In genomic region chr4:52376107-52376704, GRCh38 we compare ENCODE assay signal across 1 cellular context.
A peak's percentile ranks its signal among the peaks of the same experiment; 100 is the strongest.
TF ChIP-seq lines count a peak whose summit lies in the region.

No MANE protein-coding gene starts in this region.

TF ChIP-seq in HepG2, 621 proteins besides CTCF, POLR2A, EP300 and RAD21 (continued from another document):
- TF ChIP-seq ZNF281 (CRISPR knock-in tag; IDR thresholded peaks at IDR 0.05; ENCODE audit: borderline replicate concordance) (peak; percentile 28; the same call in 1 of the 2 replicates), KLF16 (CRISPR knock-in tag; IDR thresholded peaks at IDR 0.05) (no peak), AFF4 (CRISPR knock-in tag; IDR thresholded peaks at IDR 0.05) (no peak), STAG1 (CRISPR knock-in tag; IDR thresholded peaks at IDR 0.05) (peak; percentile 61), RBFOX2 (IDR thresholded peaks at IDR 0.05; ENCODE audit: low read depth, low read length) (no peak), ELK4 (CRISPR knock-in tag; IDR thresholded peaks at IDR 0.05; ENCODE audit: borderline replicate concordance) (no peak), ZNF580 (CRISPR knock-in tag; IDR thresholded peaks at IDR 0.05; ENCODE audit: borderline replicate concordance, low read depth) (no peak), SMC3 (IDR thresholded peaks at IDR 0.05; ENCODE audit: low read length) (peak; percentile 43; the same call in 1 of the 2 replicates), ZNF383 (CRISPR knock-in tag; IDR thresholded peaks at IDR 0.05; ENCODE audit: borderline replicate concordance) (no peak), NFRKB (IDR thresholded peaks at IDR 0.05) (no peak), HNRNPUL1 (IDR thresholded peaks at IDR 0.05; ENCODE audit: low read depth, low read length) (no peak), ZBTB42 (CRISPR knock-in tag; IDR thresholded peaks at IDR 0.05) (no peak), ZBTB46 (CRISPR knock-in tag; IDR thresholded peaks at IDR 0.05; ENCODE audit: borderline replicate concordance) (no peak)
TF ChIP-seq in HepG2: peak in this region for 4.
